ENCODE assay signal across 25 cellular contexts in the genomic region with DNA sequence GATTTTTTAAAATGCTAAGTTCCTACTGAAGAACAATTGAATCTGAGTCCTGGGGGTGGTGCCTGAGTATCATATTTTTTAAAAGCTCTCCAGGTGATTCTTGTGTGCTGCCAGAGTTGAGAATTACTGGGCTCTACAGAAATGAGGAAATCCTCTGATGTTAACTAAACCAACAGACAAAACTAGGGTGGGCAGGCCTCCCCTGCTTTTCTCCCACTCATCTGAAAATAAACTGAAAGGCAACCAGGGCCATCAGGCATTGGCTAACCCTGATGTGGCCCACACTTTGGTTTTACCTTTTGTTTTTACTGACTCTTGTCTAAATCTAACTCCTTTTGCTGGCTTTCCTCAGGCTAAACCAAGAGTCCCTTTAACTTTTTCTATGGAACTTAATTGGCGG.
"Had no signal": no experiment of that assay in that cellular context is flagged by ENCODE, and none has a peak within 500 bp of the region (broad histone marks: within the 10 kb centered on the region; RNA-seq: fewer than 3 reads in every experiment).

No MANE protein-coding gene starts in this region.

- H3K9me3 Mint-ChIP-seq: activated CD4-positive, alpha-beta memory T cell treated with anti-CD3 and anti-CD28 coated beads for 36 hours; central memory CD8-positive, alpha-beta T cell; dendritic cell treated with granulocyte-macrophage colony-stimulating factor and Interleukin-4, amounts not matched to agents 40 ng/mL and 50 ng/mL, for 4 days; endodermal cell; immature natural killer cell; neural crest cell; T-helper 1 cell treated with Interleukin-12 subunit alpha and Interleukin-12 subunit beta and Interleukin-4 antibody, amounts not matched to agents 30 μg/mL and 1 μg/mL, for 36 hours had no signal

- H3K27ac ChIP-seq: foreskin keratinocyte, heart left ventricle, right atrium auricular region, tibial nerve, VCaP had no signal

- ATAC-seq: esophagus mucosa; foreskin keratinocyte; heart left ventricle; left colon; naive thymus-derived CD8-positive, alpha-beta T cell had no signal

- DNase-seq: activated CD4-positive, alpha-beta memory T cell treated with anti-CD3 and anti-CD28 coated beads for 36 hours; activated CD4-positive, alpha-beta T cell treated with anti-CD3 and anti-CD28 coated beads for 4 hours; activated CD8-positive, alpha-beta memory T cell treated with anti-CD3 and anti-CD28 coated beads, Interleukin-2, amount 50 U/mL, for 4 hours; activated gamma-delta T cell treated with Interleukin-2 at 50 U/mL for 16 hours; activated naive CD4-positive, alpha-beta T cell treated with anti-CD3 and anti-CD28 coated beads, Interleukin-2, amount 50 U/mL, for 16 hours; activated T-cell treated with anti-CD3 and anti-CD28 coated beads, Interleukin-2, amount 50 U/mL, for 1 hour; endodermal cell; foreskin keratinocyte; heart left ventricle; immature natural killer cell; kidney; left colon; midbrain; naive thymus-derived CD8-positive, alpha-beta T cell; stimulated activated CD4-positive, alpha-beta T cell treated with anti-CD3 and anti-CD28 coated beads, Interleukin-15, amount 100 ng/mL, for 24 hours; stimulated activated naive CD4-positive, alpha-beta T cell treated with Interleukin-2 at 50 U/mL for 16 hours; T-helper 9 cell had no signal

- H3K4me1 Mint-ChIP-seq: neural crest cell had no signal

- H3K4me1 ChIP-seq: right atrium auricular region, tibial nerve had no signal

- H3K36me3 Mint-ChIP-seq: activated CD4-positive, alpha-beta memory T cell treated with anti-CD3 and anti-CD28 coated beads for 36 hours; immature natural killer cell had no signal

- H3K9me3 ChIP-seq: heart left ventricle, right atrium auricular region, tibial nerve had no signal

- H3K27me3 ChIP-seq: foreskin keratinocyte, heart left ventricle, right atrium auricular region, tibial nerve had no signal

- H3K36me3 ChIP-seq: heart left ventricle, right atrium auricular region, tibial nerve had no signal

- H3K4me3 ChIP-seq: heart left ventricle, right atrium auricular region, tibial nerve had no signal

- H3K27me3 Mint-ChIP-seq: central memory CD8-positive, alpha-beta T cell had no signal

- H3K27ac Mint-ChIP-seq: activated CD4-positive, alpha-beta memory T cell treated with anti-CD3 and anti-CD28 coated beads for 36 hours; dendritic cell treated with granulocyte-macrophage colony-stimulating factor and Interleukin-4, amounts not matched to agents 40 ng/mL and 50 ng/mL, for 4 days; endodermal cell; immature natural killer cell; naive thymus-derived CD8-positive, alpha-beta T cell; T-helper 1 cell treated with Interleukin-12 subunit alpha and Interleukin-12 subunit beta and Interleukin-4 antibody, amounts not matched to agents 30 μg/mL and 1 μg/mL, for 36 hours had no signal

- H3K4me3 Mint-ChIP-seq: activated CD4-positive, alpha-beta memory T cell treated with anti-CD3 and anti-CD28 coated beads for 36 hours; central memory CD8-positive, alpha-beta T cell; dendritic cell treated with granulocyte-macrophage colony-stimulating factor and Interleukin-4, amounts not matched to agents 40 ng/mL and 50 ng/mL, for 4 days; endodermal cell; immature natural killer cell; naive thymus-derived CD8-positive, alpha-beta T cell; neural crest cell; T-helper 1 cell treated with Interleukin-12 subunit alpha and Interleukin-12 subunit beta and Interleukin-4 antibody, amounts not matched to agents 30 μg/mL and 1 μg/mL, for 36 hours had no signal
